In the genomic region with DNA sequence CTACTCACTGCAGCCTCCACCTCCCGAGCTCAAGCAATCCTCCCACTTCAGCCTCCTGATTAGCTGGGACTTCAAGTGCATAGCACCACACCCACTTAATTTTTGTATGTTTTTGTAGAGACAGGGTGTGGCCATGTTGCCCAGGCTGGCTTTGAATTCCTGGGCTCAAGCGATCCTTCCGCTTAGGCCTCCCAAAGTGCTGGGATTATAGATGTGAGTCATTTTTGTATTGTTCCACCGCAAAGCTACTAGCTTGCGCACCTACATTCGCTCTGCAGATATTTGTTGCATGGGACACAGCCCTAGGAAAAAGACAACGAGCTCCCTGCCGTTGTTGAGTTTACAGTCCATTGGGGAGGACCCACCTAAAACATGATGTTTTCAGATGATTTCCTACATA, we compare ENCODE assay signal across 28 cellular contexts.
"Had no signal": no experiment of that assay in that cellular context is flagged by ENCODE, and none has a peak within 500 bp of the region (broad histone marks: within the 10 kb centered on the region; RNA-seq: fewer than 3 reads in every experiment).

No MANE protein-coding gene starts in this region.

- FAIRE-seq: RCC 7860, TTC549 had no signal

- ATAC-seq: activated CD8-positive, alpha-beta memory T cell treated with anti-CD3 and anti-CD28 coated beads, Interleukin-2, amount 10 ng/mL, durations not matched to agents 7 days and 5 days; activated T-cell treated with anti-CD3 and anti-CD28 coated beads, Interleukin-2, amount 50 U/mL, for 4 hours; T-helper 17 cell had no signal

- H3K36me3 ChIP-seq: adrenal gland, colonic mucosa had no signal

- DNase-seq: activated B cell treated with CpG ODN at 0.5 μM for 24 hours; activated CD4-positive, alpha-beta T cell treated with anti-CD3 and anti-CD28 coated beads for 1 hour; activated CD4-positive, alpha-beta T cell treated with anti-CD3 and anti-CD28 coated beads, Interleukin-2, amount 10 ng/mL, durations not matched to agents 24 days and 14 days; activated CD4-positive, alpha-beta T cell treated with anti-CD3 and anti-CD28 coated beads, Interleukin-2, amount 50 U/mL, for 48 hours; activated CD8-positive, alpha-beta memory T cell treated with anti-CD3 and anti-CD28 coated beads, Interleukin-2, amount 10 ng/mL, durations not matched to agents 7 days and 5 days; activated effector memory CD4-positive, alpha-beta T cell treated with anti-CD3 and anti-CD28 coated beads, Interleukin-2, amount 50 U/mL, for 16 hours; activated naive CD4-positive, alpha-beta T cell treated with anti-CD3 and anti-CD28 coated beads, Interleukin-2, amount 10 ng/mL, durations not matched to agents 7 days and 5 days; activated naive CD8-positive, alpha-beta T cell treated with anti-CD3 and anti-CD28 coated beads for 36 hours; activated T-cell treated with anti-CD3 and anti-CD28 coated beads, Interleukin-2, amount 50 U/mL, for 4 hours; adrenal gland; anterior cingulate cortex; caudate nucleus; colonic mucosa; MM.1S; NCI-H1105; NCI-H1436 treated with DMSO at 0.1 percent for 48 hours; NCI-H187; NCI-H2081; NCI-H446 treated with DMSO at 0.1 percent for 48 hours; NCI-H524 treated with DMSO at 0.1 percent for 48 hours; NCI-H82; NK-92 treated with Interleukin-12 subunit alpha and Interleukin-12 subunit beta, amount 100 ng/mL, for 24 hours; OCI-M1; SHP77; T-helper 17 cell; T1000 had no signal

- H3K4me3 ChIP-seq: adrenal gland, colonic mucosa had no signal

- H3K27me3 ChIP-seq: adrenal gland, colonic mucosa had no signal
